ENCODE assay signal across 1 cellular context in the genomic region with DNA sequence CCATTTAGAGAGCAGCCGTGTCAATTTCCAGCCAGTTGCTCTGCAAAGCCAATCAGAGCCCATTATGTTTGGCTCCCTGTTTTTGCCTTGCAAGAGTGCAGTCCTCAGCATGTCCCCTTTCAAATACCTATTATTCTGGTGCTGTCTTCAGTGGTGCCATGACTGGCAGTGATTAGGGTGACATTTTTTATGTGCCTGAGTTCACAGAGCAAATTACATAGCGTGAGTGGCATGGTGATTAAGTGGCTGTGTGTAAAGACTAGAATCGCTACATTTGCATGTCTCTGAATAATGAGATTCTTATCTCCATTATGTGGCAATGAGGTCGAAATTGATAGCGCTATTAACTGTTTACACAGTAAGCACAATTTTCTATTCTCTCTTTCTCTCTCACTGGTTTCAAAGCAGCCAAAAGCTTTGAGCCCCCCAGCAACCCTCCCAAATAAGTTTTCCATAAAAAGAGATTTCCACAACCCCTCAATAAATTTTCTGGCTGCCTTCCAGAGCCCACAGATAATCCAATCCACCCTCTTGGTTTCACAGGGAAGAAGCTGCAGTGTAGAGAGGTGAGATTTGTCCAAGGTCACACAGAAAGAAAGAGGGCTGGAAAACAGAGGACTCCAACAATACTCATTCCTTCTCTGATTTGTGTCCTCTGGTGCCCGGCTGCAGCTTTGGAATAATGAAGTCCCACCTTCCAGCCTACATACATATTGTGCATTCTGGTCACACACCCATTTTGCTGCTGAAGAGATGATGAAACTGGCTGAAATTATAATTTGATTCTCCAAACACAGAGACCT.
TF ChIP-seq lines count a peak whose summit lies in the region.

No MANE protein-coding gene starts in this region.

TF ChIP-seq in K562, 482 proteins besides CTCF, POLR2A, EP300 and RAD21 (continued from another document and continues in another):
- TF ChIP-seq ZNF197 (CRISPR knock-in tag; IDR thresholded peaks at IDR 0.05; ENCODE audit: low read depth), result 0 out of 2 replicates have a peak, but pooled peaks have one; percentile 41
- no peak for TF ChIP-seq ADNP (tag; IDR thresholded peaks at IDR 0.05)
- TF ChIP-seq DACH1 (IDR thresholded peaks at IDR 0.05; ENCODE audit: partially characterized antibody), result no peak
- TF ChIP-seq, protein P1, sequence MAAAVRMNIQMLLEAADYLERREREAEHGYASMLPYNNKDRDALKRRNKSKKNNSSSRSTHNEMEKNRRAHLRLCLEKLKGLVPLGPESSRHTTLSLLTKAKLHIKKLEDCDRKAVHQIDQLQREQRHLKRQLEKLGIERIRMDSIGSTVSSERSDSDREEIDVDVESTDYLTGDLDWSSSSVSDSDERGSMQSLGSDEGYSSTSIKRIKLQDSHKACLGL (CRISPR knock-in tag; IDR thresholded peaks at IDR 0.05; ENCODE audit: borderline replicate concordance, poor library complexity, severe bottlenecking), result no peak
- no peak for TF ChIP-seq ZNF174 (CRISPR knock-in tag; IDR thresholded peaks at IDR 0.05)
- TF ChIP-seq NRF1 (conservative IDR thresholded peaks at IDR 0.05 in 1 of 2, IDR thresholded peaks at IDR 0.05 in 1 of 2), result no peak
- no peak for TF ChIP-seq CBFA2T3 (IDR thresholded peaks at IDR 0.05)
- TF ChIP-seq PHF20 (IDR thresholded peaks at IDR 0.05; ENCODE audit: partially characterized antibody), result no peak
- no peak; the same call in 1 of the 2 replicates for TF ChIP-seq LEF1 (IDR thresholded peaks at IDR 0.05)
- peak; percentile 10; the same call in 1 of the 2 replicates for TF ChIP-seq DMBX1 (CRISPR knock-in tag; IDR thresholded peaks at IDR 0.05; ENCODE audit: borderline replicate concordance)
- TF ChIP-seq RBM34 (IDR thresholded peaks at IDR 0.05; ENCODE audit: borderline replicate concordance, insufficient read depth, low read length), result no peak
- peak; percentile 72 for TF ChIP-seq ZNF668 (CRISPR knock-in tag; IDR thresholded peaks at IDR 0.05)
- TF ChIP-seq, protein P2, sequence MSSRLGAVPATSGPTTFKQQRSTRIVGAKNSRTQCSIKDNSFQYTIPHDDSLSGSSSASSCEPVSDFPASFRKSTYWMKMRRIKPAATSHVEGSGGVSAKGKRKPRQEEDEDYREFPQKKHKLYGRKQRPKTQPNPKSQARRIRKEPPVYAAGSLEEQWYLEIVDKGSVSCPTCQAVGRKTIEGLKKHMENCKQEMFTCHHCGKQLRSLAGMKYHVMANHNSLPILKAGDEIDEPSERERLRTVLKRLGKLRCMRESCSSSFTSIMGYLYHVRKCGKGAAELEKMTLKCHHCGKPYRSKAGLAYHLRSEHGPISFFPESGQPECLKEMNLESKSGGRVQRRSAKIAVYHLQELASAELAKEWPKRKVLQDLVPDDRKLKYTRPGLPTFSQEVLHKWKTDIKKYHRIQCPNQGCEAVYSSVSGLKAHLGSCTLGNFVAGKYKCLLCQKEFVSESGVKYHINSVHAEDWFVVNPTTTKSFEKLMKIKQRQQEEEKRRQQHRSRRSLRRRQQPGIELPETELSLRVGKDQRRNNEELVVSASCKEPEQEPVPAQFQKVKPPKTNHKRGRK (tag; IDR thresholded peaks at IDR 0.05), result no peak
- TF ChIP-seq NFE2 (IDR thresholded peaks at IDR 0.05; ENCODE audit: low read depth), result no peak
- TF ChIP-seq RB1 (IDR thresholded peaks at IDR 0.05; ENCODE audit: low read depth), result no peak
- no peak for TF ChIP-seq PURB (CRISPR knock-in tag; IDR thresholded peaks at IDR 0.05; ENCODE audit: low read depth)
- TF ChIP-seq, protein P3, sequence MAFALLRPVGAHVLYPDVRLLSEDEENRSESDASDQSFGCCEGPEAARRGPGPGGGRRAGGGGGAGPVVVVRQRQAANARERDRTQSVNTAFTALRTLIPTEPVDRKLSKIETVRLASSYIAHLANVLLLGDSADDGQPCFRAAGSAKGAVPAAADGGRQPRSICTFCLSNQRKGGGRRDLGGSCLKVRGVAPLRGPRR (CRISPR knock-in tag; IDR thresholded peaks at IDR 0.05), result no peak
- no peak; the same call in 1 of the 2 replicates for TF ChIP-seq HDAC2 (IDR thresholded peaks at IDR 0.05)
- TF ChIP-seq ZFP1 (CRISPR knock-in tag; IDR thresholded peaks at IDR 0.05), result no peak
- TF ChIP-seq CHCHD3 (CRISPR knock-in tag; IDR thresholded peaks at IDR 0.05), result no peak
- TF ChIP-seq SRF (CRISPR knock-in tag; IDR thresholded peaks at IDR 0.05), result no peak
- TF ChIP-seq FOSL1 (tag; conservative IDR thresholded peaks at IDR 0.05), result no peak
- TF ChIP-seq ETV1 (tag; conservative IDR thresholded peaks at IDR 0.05; ENCODE audit: low read depth), result peak; percentile 23; the same call in 1 of the 2 replicates
- TF ChIP-seq PHB2 (IDR thresholded peaks at IDR 0.05; ENCODE audit: low read depth), result no peak
- no peak for TF ChIP-seq NCOR1 (IDR thresholded peaks at IDR 0.05)
- no peak for TF ChIP-seq MTA1 (IDR thresholded peaks at IDR 0.05; ENCODE audit: borderline replicate concordance)
- no peak for TF ChIP-seq PHTF2 (CRISPR knock-in tag; IDR thresholded peaks at IDR 0.05)
- no peak for TF ChIP-seq NCOA6 (IDR thresholded peaks at IDR 0.05)
- no peak for TF ChIP-seq ZNF212 (CRISPR knock-in tag; IDR thresholded peaks at IDR 0.05)
- no peak for TF ChIP-seq MAFK (IDR thresholded peaks at IDR 0.05; ENCODE audit: low read length)
- TF ChIP-seq CEBPB (tag; IDR thresholded peaks at IDR 0.05), result 0 out of 2 replicates have a peak, but pooled peaks have one; percentile 28
- TF ChIP-seq TAL1 (IDR thresholded peaks at IDR 0.05), result no peak
- TF ChIP-seq BRF1 (IDR thresholded peaks at IDR 0.05; ENCODE audit: borderline replicate concordance, extremely low read depth, insufficient read length), result no peak
- no peak for TF ChIP-seq ZNF551 (CRISPR knock-in tag; IDR thresholded peaks at IDR 0.05)
- no peak for TF ChIP-seq RBM22 (IDR thresholded peaks at IDR 0.05; ENCODE audit: low read depth, low read length, poor library complexity, severe bottlenecking)
- TF ChIP-seq KAT7 (CRISPR knock-in tag; IDR thresholded peaks at IDR 0.05; ENCODE audit: borderline replicate concordance), result no peak
- TF ChIP-seq RBFOX2 (IDR thresholded peaks at IDR 0.05; ENCODE audit: low read depth, low read length), result peak; percentile 27; the same call in 1 of the 2 replicates
- no peak for TF ChIP-seq ZNF41 (CRISPR knock-in tag; conservative IDR thresholded peaks at IDR 0.05)
- peak; percentile 67 for TF ChIP-seq BRD9 (IDR thresholded peaks at IDR 0.05; ENCODE audit: low read depth, partially characterized antibody)
- TF ChIP-seq IRF2 (CRISPR knock-in tag; IDR thresholded peaks at IDR 0.05), result no peak
- TF ChIP-seq, protein P4, sequence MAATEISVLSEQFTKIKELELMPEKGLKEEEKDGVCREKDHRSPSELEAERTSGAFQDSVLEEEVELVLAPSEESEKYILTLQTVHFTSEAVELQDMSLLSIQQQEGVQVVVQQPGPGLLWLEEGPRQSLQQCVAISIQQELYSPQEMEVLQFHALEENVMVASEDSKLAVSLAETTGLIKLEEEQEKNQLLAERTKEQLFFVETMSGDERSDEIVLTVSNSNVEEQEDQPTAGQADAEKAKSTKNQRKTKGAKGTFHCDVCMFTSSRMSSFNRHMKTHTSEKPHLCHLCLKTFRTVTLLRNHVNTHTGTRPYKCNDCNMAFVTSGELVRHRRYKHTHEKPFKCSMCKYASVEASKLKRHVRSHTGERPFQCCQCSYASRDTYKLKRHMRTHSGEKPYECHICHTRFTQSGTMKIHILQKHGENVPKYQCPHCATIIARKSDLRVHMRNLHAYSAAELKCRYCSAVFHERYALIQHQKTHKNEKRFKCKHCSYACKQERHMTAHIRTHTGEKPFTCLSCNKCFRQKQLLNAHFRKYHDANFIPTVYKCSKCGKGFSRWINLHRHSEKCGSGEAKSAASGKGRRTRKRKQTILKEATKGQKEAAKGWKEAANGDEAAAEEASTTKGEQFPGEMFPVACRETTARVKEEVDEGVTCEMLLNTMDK (IDR thresholded peaks at IDR 0.05; ENCODE audit: borderline replicate concordance, insufficient read depth, low read depth, low read length, poor library complexity, severe bottlenecking), result no peak
- no peak for TF ChIP-seq KLF1 (tag; IDR thresholded peaks at IDR 0.05)
- no peak for TF ChIP-seq NR4A1 (CRISPR knock-in tag; IDR thresholded peaks at IDR 0.05)
- TF ChIP-seq NR4A1 (tag; IDR thresholded peaks at IDR 0.05), result peak; percentile 78; the same call in 1 of the 2 replicates
- TF ChIP-seq, protein P5, sequence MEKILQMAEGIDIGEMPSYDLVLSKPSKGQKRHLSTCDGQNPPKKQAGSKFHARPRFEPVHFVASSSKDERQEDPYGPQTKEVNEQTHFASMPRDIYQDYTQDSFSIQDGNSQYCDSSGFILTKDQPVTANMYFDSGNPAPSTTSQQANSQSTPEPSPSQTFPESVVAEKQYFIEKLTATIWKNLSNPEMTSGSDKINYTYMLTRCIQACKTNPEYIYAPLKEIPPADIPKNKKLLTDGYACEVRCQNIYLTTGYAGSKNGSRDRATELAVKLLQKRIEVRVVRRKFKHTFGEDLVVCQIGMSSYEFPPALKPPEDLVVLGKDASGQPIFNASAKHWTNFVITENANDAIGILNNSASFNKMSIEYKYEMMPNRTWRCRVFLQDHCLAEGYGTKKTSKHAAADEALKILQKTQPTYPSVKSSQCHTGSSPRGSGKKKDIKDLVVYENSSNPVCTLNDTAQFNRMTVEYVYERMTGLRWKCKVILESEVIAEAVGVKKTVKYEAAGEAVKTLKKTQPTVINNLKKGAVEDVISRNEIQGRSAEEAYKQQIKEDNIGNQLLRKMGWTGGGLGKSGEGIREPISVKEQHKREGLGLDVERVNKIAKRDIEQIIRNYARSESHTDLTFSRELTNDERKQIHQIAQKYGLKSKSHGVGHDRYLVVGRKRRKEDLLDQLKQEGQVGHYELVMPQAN (IDR thresholded peaks at IDR 0.05; ENCODE audit: borderline replicate concordance), result no peak
- TF ChIP-seq KAT2B (IDR thresholded peaks at IDR 0.05; ENCODE audit: low read depth, low read length), result no peak
- TF ChIP-seq, protein P6, sequence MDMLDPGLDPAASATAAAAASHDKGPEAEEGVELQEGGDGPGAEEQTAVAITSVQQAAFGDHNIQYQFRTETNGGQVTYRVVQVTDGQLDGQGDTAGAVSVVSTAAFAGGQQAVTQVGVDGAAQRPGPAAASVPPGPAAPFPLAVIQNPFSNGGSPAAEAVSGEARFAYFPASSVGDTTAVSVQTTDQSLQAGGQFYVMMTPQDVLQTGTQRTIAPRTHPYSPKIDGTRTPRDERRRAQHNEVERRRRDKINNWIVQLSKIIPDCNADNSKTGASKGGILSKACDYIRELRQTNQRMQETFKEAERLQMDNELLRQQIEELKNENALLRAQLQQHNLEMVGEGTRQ (CRISPR knock-in tag; IDR thresholded peaks at IDR 0.05), result no peak
- no peak; the same call in 1 of the 2 replicates for TF ChIP-seq SOX6 (IDR thresholded peaks at IDR 0.05)
- no peak for TF ChIP-seq ZKSCAN3 (CRISPR knock-in tag; IDR thresholded peaks at IDR 0.05)
- peak; percentile 89 for TF ChIP-seq CEBPG (CRISPR knock-in tag; IDR thresholded peaks at IDR 0.05)
- TF ChIP-seq CEBPG (tag; conservative IDR thresholded peaks at IDR 0.05 in 1 of 2, IDR thresholded peaks at IDR 0.05 in 1 of 2), result peak; percentile 53 to 94; a peak in 3 of 4 replicates
- peak; percentile 43; the same call in 1 of the 2 replicates for TF ChIP-seq TEAD2 (tag; IDR thresholded peaks at IDR 0.05)
- peak; percentile 58; the same call in 1 of the 2 replicates for TF ChIP-seq SMARCA4 (IDR thresholded peaks at IDR 0.05)
- peak; percentile 67; the same call in 1 of the 2 replicates for TF ChIP-seq ESRRA (IDR thresholded peaks at IDR 0.05; ENCODE audit: borderline replicate concordance, low read depth)
- TF ChIP-seq ZNF121 (CRISPR knock-in tag; conservative IDR thresholded peaks at IDR 0.05), result no peak
- TF ChIP-seq, protein P7, sequence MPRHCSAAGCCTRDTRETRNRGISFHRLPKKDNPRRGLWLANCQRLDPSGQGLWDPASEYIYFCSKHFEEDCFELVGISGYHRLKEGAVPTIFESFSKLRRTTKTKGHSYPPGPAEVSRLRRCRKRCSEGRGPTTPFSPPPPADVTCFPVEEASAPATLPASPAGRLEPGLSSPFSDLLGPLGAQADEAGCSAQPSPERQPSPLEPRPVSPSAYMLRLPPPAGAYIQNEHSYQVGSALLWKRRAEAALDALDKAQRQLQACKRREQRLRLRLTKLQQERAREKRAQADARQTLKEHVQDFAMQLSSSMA (CRISPR knock-in tag; IDR thresholded peaks at IDR 0.05), result no peak
- TF ChIP-seq MEF2A (IDR thresholded peaks at IDR 0.05; ENCODE audit: control insufficient read depth, low read depth, low read length), result no peak
- TF ChIP-seq, protein P8, sequence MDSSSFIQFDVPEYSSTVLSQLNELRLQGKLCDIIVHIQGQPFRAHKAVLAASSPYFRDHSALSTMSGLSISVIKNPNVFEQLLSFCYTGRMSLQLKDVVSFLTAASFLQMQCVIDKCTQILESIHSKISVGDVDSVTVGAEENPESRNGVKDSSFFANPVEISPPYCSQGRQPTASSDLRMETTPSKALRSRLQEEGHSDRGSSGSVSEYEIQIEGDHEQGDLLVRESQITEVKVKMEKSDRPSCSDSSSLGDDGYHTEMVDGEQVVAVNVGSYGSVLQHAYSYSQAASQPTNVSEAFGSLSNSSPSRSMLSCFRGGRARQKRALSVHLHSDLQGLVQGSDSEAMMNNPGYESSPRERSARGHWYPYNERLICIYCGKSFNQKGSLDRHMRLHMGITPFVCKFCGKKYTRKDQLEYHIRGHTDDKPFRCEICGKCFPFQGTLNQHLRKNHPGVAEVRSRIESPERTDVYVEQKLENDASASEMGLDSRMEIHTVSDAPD (CRISPR knock-in tag; IDR thresholded peaks at IDR 0.05), result no peak
- TF ChIP-seq HNRNPUL1 (IDR thresholded peaks at IDR 0.05; ENCODE audit: low read length), result no peak
- TF ChIP-seq, protein P9, sequence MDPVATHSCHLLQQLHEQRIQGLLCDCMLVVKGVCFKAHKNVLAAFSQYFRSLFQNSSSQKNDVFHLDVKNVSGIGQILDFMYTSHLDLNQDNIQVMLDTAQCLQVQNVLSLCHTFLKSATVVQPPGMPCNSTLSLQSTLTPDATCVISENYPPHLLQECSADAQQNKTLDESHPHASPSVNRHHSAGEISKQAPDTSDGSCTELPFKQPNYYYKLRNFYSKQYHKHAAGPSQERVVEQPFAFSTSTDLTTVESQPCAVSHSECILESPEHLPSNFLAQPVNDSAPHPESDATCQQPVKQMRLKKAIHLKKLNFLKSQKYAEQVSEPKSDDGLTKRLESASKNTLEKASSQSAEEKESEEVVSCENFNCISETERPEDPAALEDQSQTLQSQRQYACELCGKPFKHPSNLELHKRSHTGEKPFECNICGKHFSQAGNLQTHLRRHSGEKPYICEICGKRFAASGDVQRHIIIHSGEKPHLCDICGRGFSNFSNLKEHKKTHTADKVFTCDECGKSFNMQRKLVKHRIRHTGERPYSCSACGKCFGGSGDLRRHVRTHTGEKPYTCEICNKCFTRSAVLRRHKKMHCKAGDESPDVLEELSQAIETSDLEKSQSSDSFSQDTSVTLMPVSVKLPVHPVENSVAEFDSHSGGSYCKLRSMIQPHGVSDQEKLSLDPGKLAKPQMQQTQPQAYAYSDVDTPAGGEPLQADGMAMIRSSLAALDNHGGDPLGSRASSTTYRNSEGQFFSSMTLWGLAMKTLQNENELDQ (CRISPR knock-in tag; IDR thresholded peaks at IDR 0.05; ENCODE audit: borderline replicate concordance), result no peak
- TF ChIP-seq ILK (tag; IDR thresholded peaks at IDR 0.05; ENCODE audit: borderline replicate concordance, low read depth), result no peak
- TF ChIP-seq PYGO2 (tag; IDR thresholded peaks at IDR 0.05), result no peak; the same call in 1 of the 2 replicates
- no peak for TF ChIP-seq MYNN (IDR thresholded peaks at IDR 0.05)
- no peak for TF ChIP-seq MYNN (CRISPR knock-in tag; IDR thresholded peaks at IDR 0.05)
- TF ChIP-seq POLR2B (IDR thresholded peaks at IDR 0.05; ENCODE audit: low read depth, partially characterized antibody), result no peak
